ENCODE assay signal across 9 cellular contexts in the genomic region with DNA sequence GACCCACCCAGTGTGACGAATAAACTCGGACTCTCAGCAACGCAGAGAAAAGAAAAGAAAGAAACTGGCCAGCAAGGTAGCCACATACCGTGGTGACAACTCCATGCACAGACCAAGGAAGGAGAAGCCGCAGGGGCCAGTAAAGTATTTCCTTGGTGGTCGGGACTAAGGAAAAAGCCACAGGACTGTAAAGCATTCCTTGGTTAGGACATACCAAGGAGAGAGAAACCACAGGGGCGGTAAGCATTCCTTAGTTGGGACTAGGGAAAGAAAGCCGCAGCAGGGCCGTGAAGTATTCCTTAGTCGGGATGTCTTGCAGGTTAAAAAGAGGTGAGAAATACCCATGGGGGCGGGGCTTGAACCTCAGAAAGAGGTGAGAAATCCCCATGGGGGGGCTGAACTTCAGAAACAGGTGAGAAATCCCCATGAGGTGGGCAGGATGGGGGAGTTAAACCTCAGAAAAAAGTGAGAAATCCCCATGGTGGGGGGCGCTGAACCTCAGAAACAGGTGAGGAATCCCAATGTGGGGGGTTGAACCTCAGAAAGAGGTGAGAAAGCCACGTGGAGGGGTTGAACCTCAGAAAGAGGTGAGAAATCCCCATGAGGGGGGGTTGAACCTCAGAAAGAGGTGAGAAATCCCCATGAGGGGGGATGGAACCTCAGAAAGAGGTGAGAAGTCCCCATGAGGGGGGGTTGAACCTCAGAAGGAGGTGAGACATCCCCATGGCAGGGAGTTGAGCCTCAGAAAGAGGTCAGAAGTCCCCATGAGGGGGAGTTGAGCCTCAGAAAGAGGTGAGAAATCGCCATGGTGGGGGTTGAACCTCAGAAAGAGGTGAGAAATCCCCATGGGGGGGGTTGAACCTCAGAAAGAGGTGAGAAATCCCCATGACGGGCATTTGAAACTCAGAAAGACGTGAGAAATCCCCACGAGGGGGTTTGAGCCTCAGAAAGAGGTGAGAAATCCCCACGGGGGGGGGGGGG. TPM values are rescaled to one million over a fixed set of nuclear protein-coding genes. Genes with fewer than 3 reads are reported as not detected.
A peak's percentile ranks its signal among the peaks of the same experiment; 100 is the strongest.
DNase-seq lines count a peak whose midpoint lies in the region; ATAC-seq and TF ChIP-seq lines count a peak whose summit lies in the region.
"Had no signal": no experiment of that assay in that cellular context is flagged by ENCODE, and none has a peak within 500 bp of the region (broad histone marks: within the 10 kb centered on the region; RNA-seq: fewer than 3 reads in every experiment).

No MANE protein-coding gene starts in this region.

- no peak overlapping the region for H3K9ac ChIP-seq in H9 (ENCODE audit: extremely low read depth, insufficient read length, low read length)

- ATAC-seq in activated B cell treated with CpG ODN at 0.5 μM for 24 hours (ENCODE audit: low read depth): peak; percentile 34
- ATAC-seq in HG02571 (IDR thresholded peaks at IDR 0.05; ENCODE audit: unreplicated experiment): no peak

- no peak overlapping the region for H2BK5ac ChIP-seq in H9 (ENCODE audit: insufficient read length, low read length)

- no peak overlapping the region for H2AK5ac ChIP-seq in H9 (ENCODE audit: insufficient read length, low read length)

- peaks cover 48 to 50% of the 10 kb centered on the region in 2 experiments for H3K4me1 Mint-ChIP-seq in H9
- H3K4me1 Mint-ChIP-seq in activated B cell treated with CpG ODN at 0.5 μM for 24 hours: peaks cover 11% of the 10 kb centered on the region
- peaks cover 6% of the 10 kb centered on the region for H3K4me1 Mint-ChIP-seq in MCF 10A (ENCODE audit: insufficient read depth, unreplicated experiment)

- peak overlapping the region; percentile 14 for H3K4me2 ChIP-seq in H9 (ENCODE audit: insufficient read depth, insufficient read length, low read length)

- no peak overlapping the region for H3K23ac ChIP-seq in H9 (ENCODE audit: insufficient read length, low read depth, low read length)

- H3K27ac Mint-ChIP-seq in H9 (peak overlapping the region; percentile 93 to 97 (median 93)), activated B cell treated with CpG ODN at 0.5 μM for 24 hours (peak overlapping the region; percentile 66), MCF 10A (ENCODE audit: low read depth, unreplicated experiment) (no peak overlapping the region)

- no peaks in the 10 kb centered on the region for H3K36me3 ChIP-seq in effector memory CD4-positive, alpha-beta T cell (ENCODE audit: control insufficient read depth, insufficient read depth, low read length)

- no peak overlapping the region for H2BK12ac ChIP-seq in H9 (ENCODE audit: insufficient read length, low read depth, low read length)

- H3K14ac ChIP-seq in H9 (ENCODE audit: insufficient read depth, low read length): no peak overlapping the region

- H2BK120ac ChIP-seq in H9 (ENCODE audit: low read depth, low read length, poor library complexity, severe bottlenecking): no peak overlapping the region

- H4K8ac ChIP-seq in H9 (replicated peaks; ENCODE audit: insufficient read length, low read depth, low read length): no peak overlapping the region

- H3K9me3 ChIP-seq in H9 (ENCODE audit: control insufficient read depth, low read depth, low read length): no peaks in the 10 kb centered on the region
- no peaks in the 10 kb centered on the region for H3K9me3 ChIP-seq in effector memory CD4-positive, alpha-beta T cell (ENCODE audit: control insufficient read depth, low read length)

- H3K23me2 ChIP-seq in H9 (ENCODE audit: insufficient read length, low read depth, low read length, poor library complexity, severe bottlenecking): peaks cover 3% of the 10 kb centered on the region

- peak overlapping the region; percentile 42 to 62; a peak in 4 of 5 replicates for H3K4me3 Mint-ChIP-seq in H9
- no peak overlapping the region for H3K4me3 Mint-ChIP-seq in activated B cell treated with CpG ODN at 0.5 μM for 24 hours
- no peak overlapping the region for H3K4me3 Mint-ChIP-seq in MCF 10A (ENCODE audit: unreplicated experiment)

- H3K27me3 ChIP-seq in H9 (ENCODE audit: insufficient read depth, low read length): no peaks in the 10 kb centered on the region
- H3K27me3 ChIP-seq in effector memory CD4-positive, alpha-beta T cell (replicated peaks; ENCODE audit: control insufficient read depth, insufficient read depth, low read length, poor library complexity, severe bottlenecking): no peaks in the 10 kb centered on the region

- no peak overlapping the region for H2BK20ac ChIP-seq in H9 (ENCODE audit: low read depth, low read length, poor library complexity, severe bottlenecking)

- no peak overlapping the region for H4K5ac ChIP-seq in H9 (ENCODE audit: insufficient read length, low read depth, low read length)

- DNase-seq in H9 (peak; percentile 82), activated B cell treated with CpG ODN at 0.5 μM for 24 hours (no peak), DMS 273 treated with DMSO at 0.1 percent for 48 hours (lab: John Stamatoyannopoulos, UW) (no peak), MCF 10A (ENCODE audit: unreplicated experiment) (no peak), NCI-H2227 (lab: John Stamatoyannopoulos, UW; ENCODE audit: unreplicated experiment) (no peak)
- DNase-seq in effector memory CD4-positive, alpha-beta T cell: peak; percentile 34 to 58 (median 42)
- peak in 2 of 3 experiments; percentile 4 to 8 for DNase-seq in stimulated activated CD4-positive, alpha-beta T cell treated with anti-CD3 and anti-CD28 coated beads, TNF-alpha, amount 100 ng/mL, for 24 hours (ENCODE audit: low read depth in 3 of 3)
- DNase-seq: NCI-H524 had no signal

- no peak overlapping the region for H4K91ac ChIP-seq in H9 (ENCODE audit: insufficient read length, low read depth, low read length)

- no peak overlapping the region for H3K4me3 ChIP-seq in effector memory CD4-positive, alpha-beta T cell (ENCODE audit: insufficient read depth, low read depth, low read length, poor library complexity, severe bottlenecking)

- H3K36me3 Mint-ChIP-seq in H9 (ENCODE audit: insufficient read depth in 1 of 3, low read depth in 3 of 3): peaks cover 0 to 2% (median 0%) of the 10 kb centered on the region in 3 experiments; a peak in 4 of 7 replicates
- H3K36me3 Mint-ChIP-seq in activated B cell treated with CpG ODN at 0.5 μM for 24 hours (ENCODE audit: low read depth): no peaks in the 10 kb centered on the region
- H3K36me3 Mint-ChIP-seq in MCF 10A (ENCODE audit: insufficient read depth, unreplicated experiment): peaks cover 6% of the 10 kb centered on the region

- no CpG with 5 or more reads among the region's 18 CpGs for WGBS in H9 (ENCODE audit: extremely low coverage, insufficient read length, low lambda C conversion rate)

- POLR2A ChIA-PET in activated B cell treated with CpG ODN at 0.5 μM for 24 hours (lab: Charles Lee) (interaction anchor here (0.7 kb wide), 1 partner anchor 15 kb away, joined by 3 read pairs; no protein-coding TSS in a partner anchor), MCF 10A (lab: Yijun Ruan, JAX) (no interaction called here)

- H3K79me1 ChIP-seq in H9 (ENCODE audit: insufficient read depth, low read depth, low read length, poor library complexity, severe bottlenecking): no peaks in the 10 kb centered on the region

- H3K4me1 ChIP-seq in H9 (ENCODE audit: insufficient read depth, low read length): peaks cover 2% of the 10 kb centered on the region; the same call in 1 of the 2 replicates
- peaks cover 5% of the 10 kb centered on the region for H3K4me1 ChIP-seq in effector memory CD4-positive, alpha-beta T cell (ENCODE audit: control insufficient read depth, insufficient read depth, low read length, poor library complexity, severe bottlenecking)

- no peak overlapping the region for H2BK15ac ChIP-seq in H9 (ENCODE audit: low read depth, low read length)

- no peak overlapping the region for H3K4ac ChIP-seq in H9 (ENCODE audit: low read depth, low read length)

- H3K79me2 ChIP-seq in H9 (ENCODE audit: insufficient read depth, low read length): no peaks in the 10 kb centered on the region

- no peak overlapping the region for H3K56ac ChIP-seq in H9 (ENCODE audit: insufficient read length, low read depth, low read length)

- peaks cover 6 to 9% of the 10 kb centered on the region in 2 experiments for H3K9me3 Mint-ChIP-seq in H9
- H3K9me3 Mint-ChIP-seq in activated B cell treated with CpG ODN at 0.5 μM for 24 hours: no peaks in the 10 kb centered on the region
- H3K9me3 Mint-ChIP-seq in MCF 10A (ENCODE audit: unreplicated experiment): no peaks in the 10 kb centered on the region

- BruUV-seq in MCF 10A (replicated peaks; lab: Mats Ljungman, UMichigan): no TSS peak

- H3T11ph ChIP-seq in H9 (ENCODE audit: low read length): no peak overlapping the region

- H3K27ac ChIP-seq in H9 (ENCODE audit: insufficient read length, low read depth, low read length): no peak overlapping the region
- H3K27ac ChIP-seq in effector memory CD4-positive, alpha-beta T cell (ENCODE audit: insufficient read depth, low read length, poor library complexity, severe bottlenecking): no peak overlapping the region

- TF ChIP-seq CTCF in H9 (conservative IDR thresholded peaks at IDR 0.05) (no peak), activated B cell treated with CpG ODN at 0.5 μM for 24 hours (IDR thresholded peaks at IDR 0.05) (no peak), MCF 10A (IDR thresholded peaks at IDR 0.05; ENCODE audit: unreplicated experiment) (no peak)

- no peak overlapping the region for H2AFZ ChIP-seq in H9 (ENCODE audit: low read length)

- no peaks in the 10 kb centered on the region for H4K20me1 ChIP-seq in H9 (ENCODE audit: control insufficient read depth, insufficient read depth, insufficient read length)

- H3K27me3 Mint-ChIP-seq in H9 (ENCODE audit: low read depth): no peaks in the 10 kb centered on the region; the same call in 1 of the 2 replicates
- H3K27me3 Mint-ChIP-seq in activated B cell treated with CpG ODN at 0.5 μM for 24 hours: peaks cover 9% of the 10 kb centered on the region
- no peaks in the 10 kb centered on the region for H3K27me3 Mint-ChIP-seq in MCF 10A (ENCODE audit: insufficient read depth, unreplicated experiment)

- H3K18ac ChIP-seq in H9 (ENCODE audit: insufficient read length, low read depth, low read length): no peak overlapping the region

- CTCF ChIA-PET in activated B cell treated with CpG ODN at 0.5 μM for 24 hours (lab: Charles Lee): no interaction called here
- CTCF ChIA-PET in MCF 10A (lab: Yijun Ruan, JAX): no interaction called here

- intact Hi-C loops in activated B cell treated with CpG ODN at 0.5 μM for 24 hours (cut with micrococcal nuclease): loop anchor here (2.0 to 10.0 kb wide), 2 partner anchors 13 to 289 kb away; a partner anchor contains a TSS
- intact Hi-C loops in MCF 10A (cut with micrococcal nuclease): no loop called here

RNA-seq across cellular contexts. Expression of a gene that starts 14.0 kb away (rescaled TPM):
- 18.7 and 19.5 TPM in 2 replicates for total RNA-seq in H9 (2021)
- 17.1 and 19.5 TPM in 2 replicates for total RNA-seq in activated B cell treated with CpG ODN at 0.5 μM for 24 hours
- total RNA-seq in MCF 10A (2022): 53.2 and 55.7 TPM in 2 replicates

RNA-seq across cellular contexts. Expression of a gene that starts 59.0 kb away (rescaled TPM):
- 55.8 and 56.9 TPM in 2 replicates for total RNA-seq in H9 (2021)
- 29.1 and 30.6 TPM in 2 replicates for total RNA-seq in activated B cell treated with CpG ODN at 0.5 μM for 24 hours
- total RNA-seq in MCF 10A (2022): 54.7 and 59.4 TPM in 2 replicates

Comparison
In these comparisons a context has a peak if more than half of its experiments do, and no peak if none do; other contexts are left out.
1. DNase-seq: peak in H9 (single experiment), effector memory CD4-positive, alpha-beta T cell (3 of 3) and stimulated activated CD4-positive, alpha-beta T cell treated with anti-CD3 and anti-CD28 coated beads, TNF-alpha, amount 100 ng/mL, for 24 hours (2 of 3); none in activated B cell treated with CpG ODN at 0.5 μM for 24 hours (single experiment), DMS 273 treated with DMSO at 0.1 percent for 48 hours (single experiment), MCF 10A (single experiment) and NCI-H2227 (single experiment).
2. H3K4me3 Mint-ChIP-seq: peak in H9 (2 of 2); none in activated B cell treated with CpG ODN at 0.5 μM for 24 hours (single experiment) and MCF 10A (single experiment).